In the genomic region with DNA sequence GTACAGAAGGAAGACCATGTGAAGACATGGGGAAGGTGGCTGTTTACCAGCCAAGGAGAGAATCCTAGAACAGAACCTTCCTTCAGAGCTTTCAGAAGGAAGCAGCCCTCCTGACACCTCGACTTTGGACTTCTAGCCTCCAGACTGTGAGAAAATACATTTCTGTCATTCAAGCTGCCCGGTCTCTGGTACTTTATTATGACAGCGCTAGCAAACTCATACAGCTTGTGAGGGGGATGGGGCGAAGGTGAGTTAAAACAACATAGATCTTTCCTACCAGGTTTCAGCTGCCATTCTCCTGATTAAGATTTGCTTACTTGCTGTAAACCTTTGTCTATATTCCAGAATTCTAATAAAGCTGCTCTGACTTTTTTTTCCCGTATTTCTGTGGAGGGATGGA, we compare ENCODE assay signal across 32 cellular contexts.
"Had no signal": no experiment of that assay in that cellular context is flagged by ENCODE, and none has a peak within 500 bp of the region (broad histone marks: within the 10 kb centered on the region; RNA-seq: fewer than 3 reads in every experiment).

No MANE protein-coding gene starts in this region.

- H3K36me3 ChIP-seq: ascending aorta, cardiac muscle cell had no signal

- H3K9me3 ChIP-seq: ascending aorta had no signal

- ATAC-seq: activated CD8-positive, alpha-beta T cell treated with anti-CD3 and anti-CD28 coated beads for 36 hours; activated naive CD8-positive, alpha-beta T cell treated with anti-CD3 and anti-CD28 coated beads, Interleukin-2, amount 50 U/mL, for 24 hours; activated T-cell treated with anti-CD3 and anti-CD28 coated beads, Interleukin-2, amount 50 U/mL, for 4 hours; activated T-cell treated with anti-CD3 and anti-CD28 coated beads, Interleukin-2, amount 50 U/mL, for 72 hours; activated T-helper 17 cell treated with anti-CD3 and anti-CD28 coated beads, Interleukin-2, amount 50 U/mL, for 72 hours had no signal

- FAIRE-seq: bronchial epithelial cell, TTC549 had no signal

- H3K27me3 ChIP-seq: ascending aorta, cardiac muscle cell had no signal

- H3K27ac ChIP-seq: ascending aorta, cardiac muscle cell, VCaP had no signal

- DNase-seq: activated B cell treated with CpG ODN at 0.5 μM for 24 hours; activated CD4-positive, alpha-beta memory T cell treated with anti-CD3 and anti-CD28 coated beads for 36 hours; activated CD4-positive, alpha-beta T cell treated with anti-CD3 and anti-CD28 coated beads for 4 hours; activated CD4-positive, alpha-beta T cell treated with anti-CD3 and anti-CD28 coated beads, Interleukin-2, amount 10 ng/mL, durations not matched to agents 24 days and 14 days; activated CD4-positive, alpha-beta T cell treated with anti-CD3 and anti-CD28 coated beads, Interleukin-2, amount 50 U/mL, for 1 hour; activated CD4-positive, alpha-beta T cell treated with anti-CD3 and anti-CD28 coated beads, Interleukin-2, amount 50 U/mL, for 4 hours; activated CD4-positive, CD25-positive, alpha-beta regulatory T cell treated with anti-CD3 and anti-CD28 coated beads, Interleukin-2, amount 50 U/mL, for 72 hours; activated CD8-positive, alpha-beta memory T cell treated with anti-CD3 and anti-CD28 coated beads, Interleukin-2, amount 50 U/mL, for 4 hours; activated CD8-positive, alpha-beta T cell treated with anti-CD3 and anti-CD28 coated beads for 36 hours; activated effector memory CD4-positive, alpha-beta T cell treated with anti-CD3 and anti-CD28 coated beads, Interleukin-2, amount 50 U/mL, for 16 hours; activated gamma-delta T cell treated with Interleukin-2 at 50 U/mL for 16 hours; activated naive CD4-positive, alpha-beta T cell treated with anti-CD3 and anti-CD28 coated beads, Interleukin-2, amount 10 ng/mL, durations not matched to agents 7 days and 5 days; activated naive CD4-positive, alpha-beta T cell treated with Interleukin-2 at 50 U/mL for 16 hours; activated naive CD8-positive, alpha-beta T cell treated with anti-CD3 and anti-CD28 coated beads, Interleukin-2, amount 10 ng/mL, durations not matched to agents 7 days and 5 days; activated naive CD8-positive, alpha-beta T cell treated with anti-CD3 and anti-CD28 coated beads, Interleukin-2, amount 50 U/mL, for 24 hours; activated T-cell treated with anti-CD3 and anti-CD28 coated beads for 4 hours; activated T-cell treated with anti-CD3 and anti-CD28 coated beads, Interleukin-2, amount 50 U/mL, for 1 hour; activated T-cell treated with anti-CD3 and anti-CD28 coated beads, Interleukin-2, amount 50 U/mL, for 4 hours; activated T-cell treated with anti-CD3 and anti-CD28 coated beads, Interleukin-2, amount 50 U/mL, for 72 hours; amygdala; anterior cingulate cortex; caudate nucleus; cerebellar nuclear complex; T-helper 1 cell; T-helper 2 cell; T-helper 9 cell had no signal

- H3K4me1 ChIP-seq: ascending aorta had no signal

- H3K4me3 ChIP-seq: ascending aorta, cardiac muscle cell had no signal
